ENCODE assay signal across 8 cellular contexts in the genomic region with DNA sequence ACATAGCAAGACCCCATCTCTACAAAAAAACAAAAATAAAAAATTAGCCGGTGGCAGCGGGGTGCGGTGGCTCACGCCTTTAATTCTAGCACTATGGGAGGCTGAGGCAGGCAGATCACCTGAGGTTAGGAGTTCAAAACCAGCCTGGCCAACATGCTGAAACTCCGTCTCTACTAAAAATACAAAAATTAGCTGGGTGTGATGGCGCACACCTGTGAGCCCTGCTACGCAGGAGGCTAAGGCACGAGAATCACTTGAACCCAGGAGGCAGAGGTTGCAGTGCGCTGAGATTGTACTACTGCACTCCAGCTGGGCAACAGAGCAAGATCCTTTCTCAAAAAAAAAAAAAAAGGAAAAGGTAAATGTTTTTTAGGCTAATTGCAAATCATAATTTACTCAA. TPM values are rescaled to one million over a fixed set of nuclear protein-coding genes. Genes with fewer than 3 reads are reported as not detected.
DNase-seq lines count a peak whose midpoint lies in the region; ATAC-seq and TF ChIP-seq lines count a peak whose summit lies in the region.
"Not testable (repeated sequence)": the region's sequence is repeated elsewhere in the genome, so short reads cannot be mapped to it uniquely, and the experiment has no call there.

No MANE protein-coding gene starts in this region.

- H2AFZ ChIP-seq in MM.1S (ENCODE audit: low read length); hepatocyte: not testable (repeated sequence)

- H3K4me1 ChIP-seq in CD8-positive, alpha-beta T cell (ENCODE audit: insufficient read depth, low read length): peaks cover 83% of the 10 kb centered on the region
- peaks cover 27% of the 10 kb centered on the region for H3K4me1 ChIP-seq in MM.1S (ENCODE audit: low read length)
- H3K4me1 ChIP-seq in hepatocyte (ENCODE audit: insufficient read depth): peaks cover 47% of the 10 kb centered on the region
- peaks cover 33% of the 10 kb centered on the region for H3K4me1 ChIP-seq in prostate gland (replicated peaks)
- H3K4me1 ChIP-seq in tibial artery: peaks cover 0 to 79% (median 59%) of the 10 kb centered on the region in 4 donors

- H3K27ac ChIP-seq in CD8-positive, alpha-beta T cell (ENCODE audit: low read depth, low read length): not testable (repeated sequence)
- H3K27ac ChIP-seq in MM.1S (ENCODE audit: low read length): peak overlapping the region; percentile 98
- H3K27ac ChIP-seq in dorsolateral prefrontal cortex: peak overlapping the region in 33 of 59 donors; percentile 4 to 82 (median 47)
- H3K27ac ChIP-seq in hepatocyte: peak overlapping the region; percentile 91
- peak overlapping the region; percentile 92 to 93 for H3K27ac ChIP-seq in prostate gland
- H3K27ac ChIP-seq in tibial artery: peak overlapping the region; percentile 23 to 95

- not testable (repeated sequence) for H3K36me3 ChIP-seq in CD8-positive, alpha-beta T cell (ENCODE audit: insufficient read depth, low read length); MM.1S (replicated peaks; ENCODE audit: insufficient read depth, low read length); hepatocyte (replicated peaks; ENCODE audit: insufficient read depth, low read depth); prostate gland; tibial artery

- TF ChIP-seq CTCF in CD8-positive, alpha-beta T cell (IDR thresholded peaks at IDR 0.05); MM.1S (IDR thresholded peaks at IDR 0.05; ENCODE audit: low read length); dorsolateral prefrontal cortex (IDR thresholded peaks at IDR 0.05 in 54 of 56, conservative IDR thresholded peaks at IDR 0.05 in 2 of 56; ENCODE audit: low read depth in 1 of 56, partially characterized antibody in 56 of 56); hepatocyte (IDR thresholded peaks at IDR 0.05; ENCODE audit: poor library complexity); prostate gland (IDR thresholded peaks at IDR 0.05); tibial artery (IDR thresholded peaks at IDR 0.05): not testable (repeated sequence)

- peaks cover 71% of the 10 kb centered on the region for H3F3A ChIP-seq in MM.1S (ENCODE audit: insufficient read depth, low read length)

- H3K4me2 ChIP-seq in MM.1S (ENCODE audit: low read depth, low read length): peak overlapping the region; percentile 92
- peak overlapping the region; percentile 91 for H3K4me2 ChIP-seq in hepatocyte

- not testable (repeated sequence) for H4K20me1 ChIP-seq in MM.1S (ENCODE audit: insufficient read depth, low read length)
- H4K20me1 ChIP-seq in hepatocyte (ENCODE audit: insufficient read depth, poor library complexity, severe bottlenecking): peaks cover 17% of the 10 kb centered on the region

- over 99% methylated on average over 9 of the region's 9 CpGs for WGBS in hepatocyte (ENCODE audit: low lambda C conversion rate, missing lambda C conversion rate)
- WGBS in prostate gland: 92% methylated on average over 9 of the region's 9 CpGs

- H3K36me3 Mint-ChIP-seq in CD8-positive, alpha-beta T cell: peaks cover 10% of the 10 kb centered on the region
- not testable (repeated sequence) for H3K36me3 Mint-ChIP-seq in activated naive CD8-positive, alpha-beta T cell treated with anti-CD3 and anti-CD28 coated beads, Interleukin-2, amount 10 ng/mL, durations not matched to agents 7 days and 5 days; naive B cell

- intact Hi-C loops in CD8-positive, alpha-beta T cell (cut with DNase I, micrococcal nuclease): loop anchor here in 1 of 2 experiments (5.0 to 10.0 kb wide), 2 partner anchors 368 to 1355 kb away; partner anchors contain the start of genes KNTC1 and RSRC2
- intact Hi-C loops in dorsolateral prefrontal cortex (cut with DNase I): loop anchor here in 1 of 2 donors (10.0 kb wide), 1 partner anchor 52 kb away; no protein-coding TSS in a partner anchor
- intact Hi-C loops in prostate gland (cut with DNase I); tibial artery (cut with DNase I; ENCODE audit: low total_unique reads): not testable (repeated sequence)

- H3K4me3 Mint-ChIP-seq in CD8-positive, alpha-beta T cell: peak overlapping the region; percentile 32
- peak overlapping the region; percentile 19 for H3K4me3 Mint-ChIP-seq in activated naive CD8-positive, alpha-beta T cell treated with anti-CD3 and anti-CD28 coated beads, Interleukin-2, amount 10 ng/mL, durations not matched to agents 7 days and 5 days
- peak overlapping the region; percentile 21 to 98 (median 58) for H3K4me3 Mint-ChIP-seq in naive B cell

- POLR2A ChIA-PET in CD8-positive, alpha-beta T cell (lab: Charles Lee); activated naive CD8-positive, alpha-beta T cell treated with anti-CD3 and anti-CD28 coated beads, Interleukin-2, amount 10 ng/mL, durations not matched to agents 7 days and 5 days (lab: Charles Lee): not testable (repeated sequence)

- H3K27me3 ChIP-seq in CD8-positive, alpha-beta T cell (ENCODE audit: insufficient read depth, low read length); MM.1S (replicated peaks; ENCODE audit: insufficient read depth, low read length); dorsolateral prefrontal cortex; hepatocyte; prostate gland (replicated peaks; ENCODE audit: insufficient read depth); tibial artery: not testable (repeated sequence)

- H3K9me3 ChIP-seq in CD8-positive, alpha-beta T cell (ENCODE audit: low read length); MM.1S (replicated peaks; ENCODE audit: insufficient read depth, low read length); hepatocyte (ENCODE audit: low read depth); prostate gland; tibial artery: not testable (repeated sequence)

- peak overlapping the region; percentile 100 for H3K9ac ChIP-seq in MM.1S (ENCODE audit: low read length)

- TF ChIP-seq POLR2A in prostate gland (IDR thresholded peaks at IDR 0.05): not testable (repeated sequence)

- H3K79me2 ChIP-seq in MM.1S (ENCODE audit: low read length): peaks cover 92% of the 10 kb centered on the region
- H3K79me2 ChIP-seq in hepatocyte: peaks cover 80% of the 10 kb centered on the region

- not testable (repeated sequence) for H3K9me3 Mint-ChIP-seq in CD8-positive, alpha-beta T cell; activated naive CD8-positive, alpha-beta T cell treated with anti-CD3 and anti-CD28 coated beads, Interleukin-2, amount 10 ng/mL, durations not matched to agents 7 days and 5 days; naive B cell

- H3K4me1 Mint-ChIP-seq in CD8-positive, alpha-beta T cell (ENCODE audit: low read depth): peaks cover 90% of the 10 kb centered on the region
- peaks cover 74% of the 10 kb centered on the region for H3K4me1 Mint-ChIP-seq in activated naive CD8-positive, alpha-beta T cell treated with anti-CD3 and anti-CD28 coated beads, Interleukin-2, amount 10 ng/mL, durations not matched to agents 7 days and 5 days
- H3K4me1 Mint-ChIP-seq in naive B cell: peaks cover 72 to 94% (median 94%) of the 10 kb centered on the region in 3 donors

- DNase-seq in CD8-positive, alpha-beta T cell; MM.1S; activated naive CD8-positive, alpha-beta T cell treated with anti-CD3 and anti-CD28 coated beads, Interleukin-2, amount 10 ng/mL, durations not matched to agents 7 days and 5 days; hepatocyte (ENCODE audit: low spot score); naive B cell; prostate gland (ENCODE audit: low spot score); tibial artery: not testable (repeated sequence)
- peak in 2 of 10 donors; percentile 3 to 9 for DNase-seq in dorsolateral prefrontal cortex

- H3K9me2 ChIP-seq in MM.1S (replicated peaks; ENCODE audit: insufficient read depth, low read length); hepatocyte (replicated peaks; ENCODE audit: insufficient read depth): not testable (repeated sequence)

- H3K27me3 Mint-ChIP-seq in CD8-positive, alpha-beta T cell (ENCODE audit: low read depth); activated naive CD8-positive, alpha-beta T cell treated with anti-CD3 and anti-CD28 coated beads, Interleukin-2, amount 10 ng/mL, durations not matched to agents 7 days and 5 days; naive B cell: not testable (repeated sequence)

- H3K4me3 ChIP-seq in CD8-positive, alpha-beta T cell (ENCODE audit: low read depth, low read length); hepatocyte; prostate gland; tibial artery: not testable (repeated sequence)
- H3K4me3 ChIP-seq in MM.1S (ENCODE audit: low read length): peak overlapping the region; percentile 83
- peak overlapping the region in 30 of 59 donors; percentile 4 to 84 (median 34) for H3K4me3 ChIP-seq in dorsolateral prefrontal cortex

- CTCF ChIA-PET in CD8-positive, alpha-beta T cell (lab: Charles Lee): interaction anchor here (1.2 to 8.4 kb wide), 3 partner anchors 21 to 99 kb away, joined by 3 to 56 read pairs (median 4); no protein-coding TSS in a partner anchor

- H3K27ac Mint-ChIP-seq in CD8-positive, alpha-beta T cell; activated naive CD8-positive, alpha-beta T cell treated with anti-CD3 and anti-CD28 coated beads, Interleukin-2, amount 10 ng/mL, durations not matched to agents 7 days and 5 days: not testable (repeated sequence)
- H3K27ac Mint-ChIP-seq in naive B cell: peak overlapping the region in 5 of 6 donors; percentile 19 to 71 (median 56)

- not testable (repeated sequence) for ATAC-seq in CD8-positive, alpha-beta T cell; activated naive CD8-positive, alpha-beta T cell treated with anti-CD3 and anti-CD28 coated beads, Interleukin-2, amount 10 ng/mL, durations not matched to agents 7 days and 5 days (ENCODE audit: low read depth); naive B cell (ENCODE audit: low read depth in 2 of 2)

RNA-seq across cellular contexts. Expression of gene VPS37B, which starts 3.2 kb away (rescaled TPM):
- 100 to 1,000 TPM; 145 to 148 TPM for total RNA-seq in CD8-positive, alpha-beta T cell
- 10 to 100 TPM; 33.4 to 36.8 TPM for total RNA-seq in activated naive CD8-positive, alpha-beta T cell treated with anti-CD3 and anti-CD28 coated beads, Interleukin-2, amount 10 ng/mL, durations not matched to agents 7 days and 5 days
- 10 to 100 TPM; 15.8 to 35.3 (median 22.0) TPM for total RNA-seq in dorsolateral prefrontal cortex
- total RNA-seq in hepatocyte: 23.5 and 24.7 TPM in 2 replicates
- 29.0 and 35.3 TPM in 2 replicates for polyA plus RNA-seq in hepatocyte
- 10 to 100 TPM; 43.4 to 60.9 (median 52.2) TPM for polyA plus RNA-seq in naive B cell (ENCODE audit: low read depth in 6 of 6)
- total RNA-seq in prostate gland: 10 to 100 TPM; 37.6 to 67.7 TPM

RNA-seq across cellular contexts. Expression of gene HIP1R, which starts 57.5 kb away (rescaled TPM):
- 100 to 1,000 TPM; 258 to 277 TPM for total RNA-seq in CD8-positive, alpha-beta T cell
- 10 to 100 TPM; 54.7 to 57.8 TPM for total RNA-seq in activated naive CD8-positive, alpha-beta T cell treated with anti-CD3 and anti-CD28 coated beads, Interleukin-2, amount 10 ng/mL, durations not matched to agents 7 days and 5 days
- total RNA-seq in dorsolateral prefrontal cortex (100 to 1,000 TPM in 104 of 120 experiments, 10 to 100 TPM in 16; 38.9 to 309 (median 147) TPM), hepatocyte (36.0 and 44.3 TPM in 2 replicates), prostate gland (10 to 100 TPM; 45.1 to 79.3 TPM)
- polyA plus RNA-seq in hepatocyte (31.8 and 33.1 TPM in 2 replicates), naive B cell (ENCODE audit: low read depth in 6 of 6) (10 to 100 TPM; 33.8 to 91.3 (median 38.4) TPM)
